8 cellular contexts compared by ENCODE assay signal in the genomic region with DNA sequence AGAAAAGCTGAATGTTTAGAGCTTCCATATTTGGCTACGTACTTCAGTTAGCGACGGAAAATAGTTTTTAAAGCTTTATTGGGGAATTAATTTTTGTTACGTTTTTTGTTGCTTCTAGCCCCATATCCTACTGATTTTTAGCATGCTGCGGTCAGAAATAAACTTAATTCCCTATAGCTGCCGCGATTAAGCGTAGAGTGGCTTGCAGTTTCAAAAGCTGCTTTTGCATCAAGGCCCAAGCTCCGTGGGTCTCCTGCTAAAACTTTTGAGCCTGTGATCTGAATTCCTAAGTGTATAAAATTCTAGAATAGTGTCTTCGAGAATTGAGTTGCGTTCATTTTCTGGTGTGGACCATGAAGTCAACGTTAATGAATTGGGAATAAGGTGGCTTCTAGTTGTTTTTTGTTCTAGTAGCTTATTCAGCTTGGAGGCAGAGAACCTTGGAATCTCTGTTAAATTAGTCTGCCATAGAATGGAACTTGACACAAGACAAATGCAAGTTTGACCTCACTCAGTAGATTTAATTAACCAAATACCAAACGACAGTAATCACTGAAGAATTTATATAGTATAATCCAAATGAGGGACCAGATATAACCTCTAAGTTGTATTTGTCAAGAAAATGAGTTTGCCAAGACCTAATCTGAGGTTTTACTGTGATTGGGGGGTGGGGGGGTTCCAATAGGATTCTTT. TPM values are rescaled to one million over a fixed set of nuclear protein-coding genes. Genes with fewer than 3 reads are reported as not detected.
DNase-seq lines count a peak whose midpoint lies in the region; ATAC-seq and TF ChIP-seq lines count a peak whose summit lies in the region.

No MANE protein-coding gene starts in this region.

- H4K91ac ChIP-seq in mesenchymal stem cell (ENCODE audit: low read length), result no peak overlapping the region

- H3K4me3 ChIP-seq in heart left ventricle (peak overlapping the region; percentile 83 to 99 (median 94)), body of pancreas (peak overlapping the region; percentile 90 to 96), mesenchymal stem cell (ENCODE audit: insufficient read depth in 1 of 2, low read depth in 1 of 2, low read length in 2 of 2) (peak overlapping the region; percentile 97 to 99), upper lobe of right lung (peak overlapping the region; percentile 98)

- no peak overlapping the region for H2AFZ ChIP-seq in mesenchymal stem cell (ENCODE audit: low read depth, low read length)

- H3K4me1 ChIP-seq in heart left ventricle (peaks cover 7 to 66% (median 52%) of the 10 kb centered on the region in 12 donors), body of pancreas (peaks cover 46% of the 10 kb centered on the region), mesenchymal stem cell (ENCODE audit: control insufficient read depth, insufficient read depth, low read depth, low read length) (peaks cover 3% of the 10 kb centered on the region), upper lobe of right lung (peaks cover 25% of the 10 kb centered on the region)

- H3K14ac ChIP-seq in mesenchymal stem cell (ENCODE audit: low read length in 2 of 2), result no peak overlapping the region

- H3K27me3 ChIP-seq in heart left ventricle, result no peaks in the 10 kb centered on the region
- no peaks in the 10 kb centered on the region for H3K27me3 ChIP-seq in body of pancreas
- H3K27me3 ChIP-seq in mesenchymal stem cell (ENCODE audit: control insufficient read depth in 1 of 2, insufficient read depth in 1 of 2, low read length in 2 of 2), result no peaks in the 10 kb centered on the region
- no peaks in the 10 kb centered on the region for H3K27me3 ChIP-seq in upper lobe of right lung

- peak overlapping the region in 1 of 2 experiments; percentile 99 for H3K18ac ChIP-seq in mesenchymal stem cell (ENCODE audit: low read depth in 1 of 2, low read length in 2 of 2)

- no peak overlapping the region for H3K23ac ChIP-seq in mesenchymal stem cell (ENCODE audit: low read length in 2 of 2)

- DNase-seq in heart left ventricle (no peak), Right ventricle myocardium superior (no peak), body of pancreas (no peak), mesenchymal stem cell (no peak), upper lobe of right lung (no peak), NCI-H187 (lab: John Stamatoyannopoulos, UW) (no peak), KG1 (lab: John Stamatoyannopoulos, UW) (no peak)

- intact Hi-C loops in heart left ventricle (cut with DNase I) (loop anchor here in 7 of 10 donors (2.0 to 10.0 kb wide), 7 partner anchors 52 to 142 kb away; partner anchors contain the start of genes ATP6V1F (in 5 of the 7), FLNC (in 3 of the 7) and CCDC136 (in 2 of the 7)), Right ventricle myocardium superior (cut with DNase I) (no loop called here), body of pancreas (cut with DNase I) (no loop called here), upper lobe of right lung (cut with DNase I) (no loop called here)

- TF ChIP-seq POLR2A in heart left ventricle (IDR thresholded peaks at IDR 0.05) (no peak), body of pancreas (IDR thresholded peaks at IDR 0.05) (no peak)

- ATAC-seq in heart left ventricle (no peak), Right ventricle myocardium superior (ENCODE audit: poor library complexity) (no peak), body of pancreas (no peak), upper lobe of right lung (no peak), HG03097 (IDR thresholded peaks at IDR 0.05; ENCODE audit: low FRiP score, unreplicated experiment) (no peak)

- H4K8ac ChIP-seq in mesenchymal stem cell (ENCODE audit: low read length), result no peak overlapping the region

- peak overlapping the region; percentile 30 to 98 (median 94) for H3K27ac ChIP-seq in heart left ventricle
- H3K27ac ChIP-seq in body of pancreas, result peak overlapping the region in 3 of 4 donors; percentile 85 to 93 (median 93)
- H3K27ac ChIP-seq in mesenchymal stem cell (ENCODE audit: low read length, poor library complexity, severe bottlenecking), result no peak overlapping the region
- H3K27ac ChIP-seq in upper lobe of right lung, result peak overlapping the region; percentile 94

- no peak overlapping the region for H2AK5ac ChIP-seq in mesenchymal stem cell (ENCODE audit: low read length, severe bottlenecking)

- H3K4ac ChIP-seq in mesenchymal stem cell (ENCODE audit: low read depth in 1 of 2, low read length in 2 of 2), result peak overlapping the region; percentile 99 to 100

- H3K36me3 ChIP-seq in heart left ventricle, result peaks cover 0 to 3% (median 0%) of the 10 kb centered on the region in 9 donors
- H3K36me3 ChIP-seq in body of pancreas (replicated peaks in 1 of 2; ENCODE audit: insufficient read depth in 1 of 2, low read depth in 2 of 2), result no peaks in the 10 kb centered on the region
- H3K36me3 ChIP-seq in mesenchymal stem cell (ENCODE audit: control insufficient read depth in 1 of 2, insufficient read depth in 2 of 2, low read depth in 1 of 2, low read length in 2 of 2), result peaks cover 6 to 15% of the 10 kb centered on the region in 2 experiments
- H3K36me3 ChIP-seq in upper lobe of right lung, result no peaks in the 10 kb centered on the region

- no peak overlapping the region for H2BK5ac ChIP-seq in mesenchymal stem cell (ENCODE audit: low read depth, low read length, poor library complexity, severe bottlenecking)

- H2BK15ac ChIP-seq in mesenchymal stem cell (ENCODE audit: low read depth, poor library complexity, severe bottlenecking), result no peak overlapping the region

- H3K79me1 ChIP-seq in mesenchymal stem cell (replicated peaks; ENCODE audit: low read length, poor library complexity, severe bottlenecking), result no peaks in the 10 kb centered on the region

- H2BK120ac ChIP-seq in mesenchymal stem cell (ENCODE audit: low read depth, low read length), result no peak overlapping the region

- no peaks in the 10 kb centered on the region for H3K9me3 ChIP-seq in heart left ventricle
- H3K9me3 ChIP-seq in body of pancreas, result no peaks in the 10 kb centered on the region
- H3K9me3 ChIP-seq in mesenchymal stem cell (ENCODE audit: control insufficient read depth, low read length), result no peaks in the 10 kb centered on the region
- H3K9me3 ChIP-seq in upper lobe of right lung, result no peaks in the 10 kb centered on the region

- WGBS in heart left ventricle, 4 donors, result 4 to 6% (median 5%) methylated on average over 13 of the region's 13 CpGs
- WGBS in body of pancreas, 2 donors, result 1 to 2% methylated on average over 13 of the region's 13 CpGs
- 10% methylated on average over 12 of the region's 13 CpGs for WGBS in mesenchymal stem cell

- TF ChIP-seq CTCF in heart left ventricle (IDR thresholded peaks at IDR 0.05) (no peak), body of pancreas (IDR thresholded peaks at IDR 0.05) (no peak), upper lobe of right lung (IDR thresholded peaks at IDR 0.05) (no peak)

- H3K4me2 ChIP-seq in mesenchymal stem cell (ENCODE audit: low read length, poor library complexity, severe bottlenecking), result peak overlapping the region; percentile 79

- peak overlapping the region; percentile 99 for H3K9ac ChIP-seq in mesenchymal stem cell (ENCODE audit: low read length)

- no peak overlapping the region for H2BK12ac ChIP-seq in mesenchymal stem cell (ENCODE audit: low read length in 2 of 2)

RNA-seq across cellular contexts. Expression of gene CALU, which starts 1.0 kb away (rescaled TPM):
- 100 to 1,000 TPM; 172 to 689 (median 257) TPM for total RNA-seq in heart left ventricle
- polyA plus RNA-seq in heart left ventricle, result 100 to 1,000 TPM in 1 of 2 donors, 10 to 100 TPM in 1; 51.4 to 634 TPM
- 165 TPM for total RNA-seq in Right ventricle myocardium superior
- total RNA-seq in body of pancreas, result 10 to 100 TPM; 36.3 to 45.8 TPM
- polyA plus RNA-seq in mesenchymal stem cell (2013, experiment 1 of 2), result 923 TPM
- polyA plus RNA-seq in mesenchymal stem cell (2013, experiment 2 of 2), result 940 TPM
- 100 TPM for total RNA-seq in upper lobe of right lung

RNA-seq across cellular contexts. Expression of gene OPN1SW, which starts 35.5 kb away (rescaled TPM):
- total RNA-seq in heart left ventricle (not detected), Right ventricle myocardium superior (not detected), body of pancreas (not detected), upper lobe of right lung (not detected)
- not detected for polyA plus RNA-seq in heart left ventricle
- polyA plus RNA-seq in mesenchymal stem cell (2013, experiment 1 of 2), result not detected
- polyA plus RNA-seq in mesenchymal stem cell (2013, experiment 2 of 2), result not detected

RNA-seq across cellular contexts. Expression of gene CCDC136, which starts 51.6 kb away (rescaled TPM):
- total RNA-seq in heart left ventricle (10 to 100 TPM in 6 of 9 donors, 1 to 10 TPM in 3; 6.4 to 22.8 (median 10.4) TPM), Right ventricle myocardium superior (5.2 TPM), body of pancreas (1 to 10 TPM in 1 of 2 donors, under 1 TPM in 1; 0.99 to 3.6 TPM), upper lobe of right lung (3.1 TPM)
- polyA plus RNA-seq in heart left ventricle, result 10 to 100 TPM in 1 of 2 donors, 1 to 10 TPM in 1; 9.0 to 13.9 TPM
- 2.2 TPM for polyA plus RNA-seq in mesenchymal stem cell (2013, experiment 1 of 2)
- polyA plus RNA-seq in mesenchymal stem cell (2013, experiment 2 of 2), result 1.4 TPM

Comparison
In these comparisons a context has a peak if more than half of its experiments do, and no peak if none do; other contexts are left out.
1. intact Hi-C loops: an anchor here in heart left ventricle (2.0 to 10.0 kb wide); none called in Right ventricle myocardium superior, body of pancreas and upper lobe of right lung.